Comparison of ENCODE assay signal across 14 cellular contexts in the genomic region with DNA sequence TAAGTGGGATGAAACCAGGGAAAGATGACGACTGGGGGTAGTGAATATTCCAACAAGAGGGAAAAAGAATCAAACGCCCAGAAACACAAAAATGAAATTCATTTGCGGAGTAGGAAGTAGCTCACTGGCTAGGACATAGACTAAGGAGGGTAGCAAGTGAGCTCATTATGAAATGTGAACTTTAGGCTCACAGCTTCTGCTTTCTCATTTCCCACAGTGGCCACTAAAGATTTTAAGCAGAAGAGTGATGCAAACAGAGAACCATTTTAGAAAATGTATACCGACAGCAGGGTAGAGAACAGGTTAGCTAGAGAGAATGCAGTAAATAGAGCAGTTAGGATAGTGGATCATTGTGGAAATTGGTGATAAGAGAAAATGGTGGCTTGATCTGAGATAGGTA. TPM values are rescaled to one million over a fixed set of nuclear protein-coding genes. Genes with fewer than 3 reads are reported as not detected.
DNase-seq lines count a peak whose midpoint lies in the region; ATAC-seq, FAIRE-seq and TF ChIP-seq lines count a peak whose summit lies in the region.
"Had no signal": no experiment of that assay in that cellular context is flagged by ENCODE, and none has a peak within 500 bp of the region (broad histone marks: within the 10 kb centered on the region; RNA-seq: fewer than 3 reads in every experiment).

No MANE protein-coding gene starts in this region.

- DNase-seq in GM06990 (ENCODE audit: extremely low read depth, insufficient read length) (peak; percentile 57), Kasumi-1 (lab: John Stamatoyannopoulos, UW) (peak; percentile 55 to 64), GM12878 (ENCODE audit: low read depth, low spot score) (no peak), spleen (no peak), occipital lobe (lab: John Stamatoyannopoulos, UW) (no peak), ascending aorta (ENCODE audit: low spot score in 2 of 2) (no peak), DMS153 treated with DMSO at 0.1 percent for 48 hours (lab: John Stamatoyannopoulos, UW; ENCODE audit: unreplicated experiment) (no peak), SW 1271 (lab: John Stamatoyannopoulos, UW) (no peak)
- DNase-seq: Calu3, mesenchymal stem cell, testis had no signal

- intact Hi-C loops in GM12878 (cut with micrococcal nuclease; ENCODE audit: unreplicated experiment): loop anchor here (5.0 kb wide), 1 partner anchor 61 kb away; a partner anchor contains a TSS
- intact Hi-C loops in spleen (cut with DNase I; ENCODE audit: low total_unique reads): no loop called here
- intact Hi-C loops in ascending aorta (cut with DNase I): no loop called here

- POLR2A ChIA-PET in GM12878 (lab: Charles Lee): interaction anchor here (0.7 to 3.7 kb wide), 26 partner anchors 15 to 331 kb away, joined by 3 to 27 read pairs (median 6); a partner anchor contains a TSS

- TF ChIP-seq POLR2A in GM12878 (IDR thresholded peaks at IDR 0.05; ENCODE audit: low read depth, low read length) (0 out of 2 replicates have a peak, but pooled peaks have one; percentile 17), spleen (IDR thresholded peaks at IDR 0.05) (no peak)

- no peak for FAIRE-seq in GM12878 (lab: Jason Lieb, UNC)
- FAIRE-seq: endothelial cell of umbilical vein had no signal

- H3K79me2 ChIP-seq in GM12878 (ENCODE audit: control insufficient read depth, insufficient read depth, low read length): peaks cover 99% of the 10 kb centered on the region

- H2AFZ ChIP-seq in GM12878 (ENCODE audit: control insufficient read depth, low read depth, low read length): no peak overlapping the region

- BruUV-seq in GM12878 (replicated peaks; lab: Mats Ljungman, UMichigan): no TSS peak

- peak; percentile 39 for ATAC-seq in GM12878
- ATAC-seq: HCT116 had no signal

- peak overlapping the region; percentile 88 for H3K4me2 ChIP-seq in GM12878 (ENCODE audit: control insufficient read depth, insufficient read depth)

- TF ChIP-seq RAD21 in GM12878 (IDR thresholded peaks at IDR 0.05; ENCODE audit: insufficient read depth, low read depth, low read length): no peak

- RAD21 ChIA-PET in GM12878 (lab: Charles Lee; ENCODE audit: unreplicated experiment): interaction anchor here (0.8 to 5.4 kb wide), 37 partner anchors 16 to 362 kb away, joined by 3 to 42 read pairs (median 6); a partner anchor contains a TSS

- peaks cover 9% of the 10 kb centered on the region for H3K36me3 ChIP-seq in GM06990 (ENCODE audit: control insufficient read depth, insufficient read depth, low read length)
- peaks cover 2 to 4% of the 10 kb centered on the region in 2 experiments; a peak in 3 of 4 replicates for H3K36me3 ChIP-seq in GM12878 (ENCODE audit: control insufficient read depth in 2 of 2, insufficient read depth in 2 of 2, low read length in 1 of 2)
- H3K36me3 ChIP-seq in spleen: peaks cover 0 to 15% (median 0%) of the 10 kb centered on the region in 6 donors
- no peaks in the 10 kb centered on the region for H3K36me3 ChIP-seq in ascending aorta

- in situ Hi-C loops in GM12878 (cut with MboI): no loop called here

- H3K9me3 ChIP-seq in GM12878 (replicated peaks; ENCODE audit: control insufficient read depth, insufficient read depth, low read length): no peaks in the 10 kb centered on the region
- no peaks in the 10 kb centered on the region for H3K9me3 ChIP-seq in spleen
- no peaks in the 10 kb centered on the region for H3K9me3 ChIP-seq in ascending aorta
- H3K9me3 ChIP-seq: testis had no signal

- H3K27ac ChIP-seq in GM12878 (ENCODE audit: control insufficient read depth, insufficient read depth) (peak overlapping the region; percentile 100), spleen (peak overlapping the region; percentile 64 to 95 (median 90)), ascending aorta (no peak overlapping the region)
- H3K27ac ChIP-seq: testis had no signal

- TF ChIP-seq EP300 in GM12878 (IDR thresholded peaks at IDR 0.05; ENCODE audit: borderline replicate concordance in 1 of 2, control insufficient read depth in 1 of 2, low read depth in 2 of 2, low read length in 2 of 2): 0 out of 4 replicates have a peak, but pooled peaks of 1 of the 2 experiments have one; percentile 5

- WGBS in GM12878 (ENCODE audit: insufficient coverage, insufficient replicate concordance, low lambda C conversion rate, missing lambda C conversion rate): 1% methylated on average over 4 of the region's 4 CpGs
- WGBS in spleen, 5 donors: 24 to 44% (median 36%) methylated on average over 4 of the region's 4 CpGs

- H3K9ac ChIP-seq in GM12878 (ENCODE audit: control insufficient read depth, insufficient read depth, low read length): peak overlapping the region; percentile 100

- H3K27me3 ChIP-seq in GM06990 (replicated peaks; ENCODE audit: control insufficient read depth, insufficient read depth, low read length) (no peaks in the 10 kb centered on the region), GM12878 (replicated peaks in 1 of 2; ENCODE audit: control insufficient read depth in 2 of 2, insufficient read depth in 2 of 2, low read length in 1 of 2) (no peaks in the 10 kb centered on the region), spleen (replicated peaks in 1 of 7) (no peaks in the 10 kb centered on the region), ascending aorta (no peaks in the 10 kb centered on the region)
- H3K27me3 ChIP-seq: testis had no signal

- CTCF ChIA-PET in GM12878 (lab: Yijun Ruan, JAX): interaction anchor here (0.9 to 5.7 kb wide), 20 partner anchors 15 to 280 kb away, joined by 3 to 59 read pairs (median 8); a partner anchor contains a TSS

- peaks cover 7% of the 10 kb centered on the region; the same call in 1 of the 2 replicates for H4K20me1 ChIP-seq in GM12878 (ENCODE audit: control insufficient read depth, insufficient read depth)

- peak overlapping the region; percentile 98 for H3K4me3 ChIP-seq in GM06990 (replicated peaks; ENCODE audit: low read depth, low read length)
- peak overlapping the region; percentile 93 for H3K4me3 ChIP-seq in GM12878
- peak overlapping the region in 7 of 8 donors; percentile 42 to 77 (median 59) for H3K4me3 ChIP-seq in spleen
- no peak overlapping the region for H3K4me3 ChIP-seq in ascending aorta
- H3K4me3 ChIP-seq: testis had no signal

- TF ChIP-seq CTCF in GM06990 (IDR thresholded peaks at IDR 0.05; ENCODE audit: insufficient read depth, low read length, poor library complexity, severe bottlenecking) (no peak), GM12878 (IDR thresholded peaks at IDR 0.05 in 2 of 3, conservative IDR thresholded peaks at IDR 0.05 in 1 of 3; ENCODE audit: control insufficient read depth in 2 of 3, extremely low read depth in 1 of 3, insufficient read depth in 1 of 3, low read depth in 3 of 3, low read length in 3 of 3) (no peak), spleen (IDR thresholded peaks at IDR 0.05 in 8 of 11, conservative IDR thresholded peaks at IDR 0.05 in 3 of 11) (peak in 6 of 11 experiments; percentile 15 to 40 (median 25)), ascending aorta (IDR thresholded peaks at IDR 0.05) (no peak)

- SMC1A ChIA-PET in GM12878 (lab: Charles Lee; ENCODE audit: uncharacterized antibody, unreplicated experiment): interaction anchor here (0.6 to 7.6 kb wide), 24 partner anchors 12 to 280 kb away, joined by 3 to 82 read pairs (median 4); a partner anchor contains a TSS

- H3K4me1 ChIP-seq in GM12878 (ENCODE audit: control insufficient read depth, insufficient read depth, low read length): peaks cover 18% of the 10 kb centered on the region
- peaks cover 39 to 92% (median 84%) of the 10 kb centered on the region in 6 donors for H3K4me1 ChIP-seq in spleen
- H3K4me1 ChIP-seq in ascending aorta: no peaks in the 10 kb centered on the region
- H3K4me1 ChIP-seq: testis had no signal

TF ChIP-seq in GM12878, 131 proteins besides CTCF, POLR2A, EP300 and RAD21 (continues in another document):
- peak; percentile 41; the same call in 1 of the 2 replicates for TF ChIP-seq RUNX3 (IDR thresholded peaks at IDR 0.05; ENCODE audit: low read length)

RNA-seq across cellular contexts. Expression of a gene that starts 3.5 kb away (rescaled TPM):
- 550 and 565 TPM in 2 replicates for total RNA-seq in GM12878 (2013; cell fraction: nucleolus; rRNA removed)
- 415 and 499 TPM in 2 replicates for total RNA-seq in GM12878 (2014; rRNA removed)
- total RNA-seq in GM12878 (2014; rRNA removed; fragmentation: Illumina TruSeq; extraction: Trizol): 445 and 463 TPM in 2 replicates
- 311 and 323 TPM in 2 replicates for total RNA-seq in GM12878 (2021)
- polyA plus RNA-seq in GM12878 (2011; ENCODE audit: low read depth): 1,141 TPM
- polyA plus RNA-seq in GM12878 (2011; rRNA removed): 1,315 and 1,412 TPM in 2 replicates
- 831 and 1,170 TPM in 2 replicates for polyA plus RNA-seq in GM12878 (2011; cell fraction: cytosol; rRNA removed)
- 317 and 485 TPM in 2 replicates for polyA plus RNA-seq in GM12878 (2011; cell fraction: nucleus; rRNA removed)
- 688 and 1,150 TPM in 2 replicates for polyA plus RNA-seq in GM12878 (2012)
- 487 and 663 TPM in 2 replicates for polyA plus RNA-seq in GM12878 (2014; fragmentation: Illumina TruSeq; extraction: Trizol)
- polyA plus RNA-seq in GM12878 (2014; fragmentation: Nextera tagmentation; extraction: Ambion mirVana): 100 to 1,000 TPM; 667 to 776 TPM
- polyA plus RNA-seq in GM12878 (2014; rRNA removed): 335 and 411 TPM in 2 replicates
- 100 to 1,000 TPM; 302 to 328 TPM for polyA plus RNA-seq in GM12878 (2016; fragmentation: Nextera tagmentation; extraction: Ambion mirVana)
- polyA minus RNA-seq in GM12878 (2011; rRNA and poly(A)+ RNA removed): 654 and 682 TPM in 2 replicates
- polyA minus RNA-seq in GM12878 (2011; cell fraction: cytosol; rRNA and poly(A)+ RNA removed): 176 and 177 TPM in 2 replicates
- 79.5 and 82.9 TPM in 2 replicates for polyA minus RNA-seq in GM12878 (2011; cell fraction: nucleus; rRNA and poly(A)+ RNA removed)
- total RNA-seq in spleen: 100 to 1,000 TPM; 150 to 286 (median 215) TPM
- 100 to 1,000 TPM; 371 to 510 (median 479) TPM for polyA plus RNA-seq in spleen
- total RNA-seq in occipital lobe: 1.1 TPM
- not detected for total RNA-seq in ascending aorta
- total RNA-seq: Calu3, endothelial cell of umbilical vein, RPMI7951 had no signal
- polyA plus RNA-seq: endothelial cell of umbilical vein had no signal

RNA-seq across cellular contexts. Expression of a gene that starts 30.9 kb away (rescaled TPM):
- total RNA-seq in GM12878 (2013; cell fraction: nucleolus; rRNA removed): 340 and 341 TPM in 2 replicates
- total RNA-seq in GM12878 (2014; rRNA removed) (74.4 and 76.2 TPM in 2 replicates), GM12878 (2014; rRNA removed; fragmentation: Illumina TruSeq; extraction: Trizol) (81.5 and 88.1 TPM in 2 replicates), GM12878 (2021) (124 and 133 TPM in 2 replicates), spleen (100 to 1,000 TPM in 1 of 7 donors, 10 to 100 TPM in 6; 28.9 to 134 (median 63.5) TPM), occipital lobe (not detected), ascending aorta (not detected)
- polyA plus RNA-seq in GM12878 (2011; ENCODE audit: low read depth): 147 TPM
- polyA plus RNA-seq in GM12878 (2011; rRNA removed) (275 and 284 TPM in 2 replicates), GM12878 (2014; fragmentation: Illumina TruSeq; extraction: Trizol) (182 and 208 TPM in 2 replicates), GM12878 (2014; fragmentation: Nextera tagmentation; extraction: Ambion mirVana) (10 to 100 TPM; 66.6 to 83.4 TPM), GM12878 (2014; rRNA removed) (118 and 125 TPM in 2 replicates), GM12878 (2016; fragmentation: Nextera tagmentation; extraction: Ambion mirVana) (100 to 1,000 TPM; 102 to 114 TPM), spleen (10 to 100 TPM; 12.5 to 21.4 (median 13.3) TPM)
- polyA plus RNA-seq in GM12878 (2011; cell fraction: cytosol; rRNA removed): 168 and 176 TPM in 2 replicates
- 116 and 168 TPM in 2 replicates for polyA plus RNA-seq in GM12878 (2011; cell fraction: nucleus; rRNA removed)
- 182 and 235 TPM in 2 replicates for polyA plus RNA-seq in GM12878 (2012)
- polyA minus RNA-seq in GM12878 (2011; rRNA and poly(A)+ RNA removed): 184 and 200 TPM in 2 replicates
- polyA minus RNA-seq in GM12878 (2011; cell fraction: cytosol; rRNA and poly(A)+ RNA removed): 46.2 and 51.3 TPM in 2 replicates
- 108 and 125 TPM in 2 replicates for polyA minus RNA-seq in GM12878 (2011; cell fraction: nucleus; rRNA and poly(A)+ RNA removed)
- total RNA-seq: endothelial cell of umbilical vein, RPMI7951 had no signal
- polyA plus RNA-seq: endothelial cell of umbilical vein had no signal

Comparison
In these comparisons a context has a peak if more than half of its experiments do, and no peak if none do; other contexts are left out.
1. DNase-seq: peak in GM06990 (single experiment) and Kasumi-1 (2 of 2); none in GM12878 (single experiment), spleen (single experiment), occipital lobe (single experiment), ascending aorta (0 of 2), DMS153 treated with DMSO at 0.1 percent for 48 hours (single experiment) and SW 1271 (0 of 2).
2. H3K4me3 ChIP-seq: peak in GM06990 (single experiment), GM12878 (single experiment) and spleen (7 of 8); none in ascending aorta (0 of 2).
3. CTCF ChIP-seq: peak in spleen (6 of 11); none in GM06990 (single experiment), GM12878 (0 of 3) and ascending aorta (0 of 3).
4. H3K27ac ChIP-seq: peak in GM12878 (single experiment) and spleen (8 of 8); none in ascending aorta (0 of 2).
5. RNA of a gene that starts 3.5 kb away (total RNA-seq): 311 to 565 TPM in GM12878 and 150 to 286 TPM in spleen; 1.1 TPM in occipital lobe (single experiment) and not detected in ascending aorta (single experiment); every median in the first group is over 10 times any median in the second.
6. RNA of a gene that starts 30.9 kb away (total RNA-seq): 74.4 to 341 TPM in GM12878 and 28.9 to 134 TPM in spleen; not detected in occipital lobe (single experiment) and not detected in ascending aorta (single experiment); every median in the first group is over 10 times any median in the second.